In genomic region chr13:71869274-71869673, GRCh38 we compare ENCODE assay signal across 17 cellular contexts. TPM values are rescaled to one million over a fixed set of nuclear protein-coding genes. Genes with fewer than 3 reads are reported as not detected.
"Had no signal": no experiment of that assay in that cellular context is flagged by ENCODE, and none has a peak within 500 bp of the region (broad histone marks: within the 10 kb centered on the region; RNA-seq: fewer than 3 reads in every experiment).

No MANE protein-coding gene starts in this region.

- H3K9me3 Mint-ChIP-seq: activated naive CD4-positive, alpha-beta T cell treated with anti-CD3 and anti-CD28 coated beads, Interleukin-2, amount 50 U/mL, for 24 hours; activated T-cell treated with anti-CD3 and anti-CD28 coated beads, Interleukin-2, amount 50 U/mL, for 4 hours; natural killer cell treated with Interleukin-12 subunit alpha and Interleukin-12 subunit beta and Interleukin-15 and Interleukin-18, amount 100 ng/mL, for 72 hours; stimulated activated naive CD8-positive, alpha-beta T cell treated with anti-CD3 and anti-CD28 coated beads, Interleukin-15, Interleukin-2, amounts not matched to agents 100 ng/mL and 50 ng/mL, for 24 hours had no signal

- H3K4me3 ChIP-seq: cardiac muscle cell, heart left ventricle, left lung, spleen, suprapubic skin had no signal

- H3K27ac Mint-ChIP-seq: activated naive CD4-positive, alpha-beta T cell treated with anti-CD3 and anti-CD28 coated beads, Interleukin-2, amount 50 U/mL, for 24 hours; memory B cell; natural killer cell treated with Interleukin-12 subunit alpha and Interleukin-12 subunit beta and Interleukin-15 and Interleukin-18, amount 100 ng/mL, for 72 hours; stimulated activated naive CD8-positive, alpha-beta T cell treated with anti-CD3 and anti-CD28 coated beads, Interleukin-15, Interleukin-2, amounts not matched to agents 100 ng/mL and 50 ng/mL, for 24 hours had no signal

- ATAC-seq: activated T-cell treated with anti-CD3 and anti-CD28 coated beads, Interleukin-2, amount 50 U/mL, for 4 hours; heart left ventricle; left lung; natural killer cell treated with Interleukin-12 subunit alpha and Interleukin-12 subunit beta and Interleukin-15 and Interleukin-18, amount 100 ng/mL, for 72 hours; sciatic nerve had no signal

- H3K27ac ChIP-seq: adrenal gland, cardiac muscle cell, heart left ventricle, left lung, spleen, suprapubic skin had no signal

- H3K36me3 ChIP-seq: adrenal gland, cardiac muscle cell, heart left ventricle, left lung, spleen, suprapubic skin had no signal

- H3K36me3 Mint-ChIP-seq: activated naive CD4-positive, alpha-beta T cell treated with anti-CD3 and anti-CD28 coated beads, Interleukin-2, amount 50 U/mL, for 24 hours; memory B cell; natural killer cell treated with Interleukin-12 subunit alpha and Interleukin-12 subunit beta and Interleukin-15 and Interleukin-18, amount 100 ng/mL, for 72 hours had no signal

- DNase-seq: activated CD4-positive, alpha-beta T cell treated with anti-CD3 and anti-CD28 coated beads, Interleukin-2, amount 50 U/mL, for 4 hours; activated effector memory CD4-positive, alpha-beta T cell treated with anti-CD3 and anti-CD28 coated beads, Interleukin-2, amount 50 U/mL, for 16 hours; activated T-cell treated with anti-CD3 and anti-CD28 coated beads, Interleukin-2, amount 50 U/mL, for 4 hours; adrenal gland; heart left ventricle; left lung; spleen; trophoblast cell had no signal

- H3K9me3 ChIP-seq: adrenal gland, heart left ventricle, left lung, spleen, suprapubic skin had no signal

- H3K4me3 Mint-ChIP-seq: activated naive CD4-positive, alpha-beta T cell treated with anti-CD3 and anti-CD28 coated beads, Interleukin-2, amount 50 U/mL, for 24 hours; activated T-cell treated with anti-CD3 and anti-CD28 coated beads, Interleukin-2, amount 50 U/mL, for 4 hours; memory B cell; natural killer cell treated with Interleukin-12 subunit alpha and Interleukin-12 subunit beta and Interleukin-15 and Interleukin-18, amount 100 ng/mL, for 72 hours; stimulated activated naive CD8-positive, alpha-beta T cell treated with anti-CD3 and anti-CD28 coated beads, Interleukin-15, Interleukin-2, amounts not matched to agents 100 ng/mL and 50 ng/mL, for 24 hours had no signal

RNA-seq across cellular contexts. Expression of gene DACH1, which starts 2.3 kb away (rescaled TPM):
- total RNA-seq: T-helper 2 cell treated with Interferon-gamma antibody and Interleukin-4, amounts not matched to agents 100 ng/mL and 5 ng/mL, for 36 hours had no signal
- polyA plus RNA-seq: keratinocyte had no signal
